11 cellular contexts compared by ENCODE assay signal in the genomic region with DNA sequence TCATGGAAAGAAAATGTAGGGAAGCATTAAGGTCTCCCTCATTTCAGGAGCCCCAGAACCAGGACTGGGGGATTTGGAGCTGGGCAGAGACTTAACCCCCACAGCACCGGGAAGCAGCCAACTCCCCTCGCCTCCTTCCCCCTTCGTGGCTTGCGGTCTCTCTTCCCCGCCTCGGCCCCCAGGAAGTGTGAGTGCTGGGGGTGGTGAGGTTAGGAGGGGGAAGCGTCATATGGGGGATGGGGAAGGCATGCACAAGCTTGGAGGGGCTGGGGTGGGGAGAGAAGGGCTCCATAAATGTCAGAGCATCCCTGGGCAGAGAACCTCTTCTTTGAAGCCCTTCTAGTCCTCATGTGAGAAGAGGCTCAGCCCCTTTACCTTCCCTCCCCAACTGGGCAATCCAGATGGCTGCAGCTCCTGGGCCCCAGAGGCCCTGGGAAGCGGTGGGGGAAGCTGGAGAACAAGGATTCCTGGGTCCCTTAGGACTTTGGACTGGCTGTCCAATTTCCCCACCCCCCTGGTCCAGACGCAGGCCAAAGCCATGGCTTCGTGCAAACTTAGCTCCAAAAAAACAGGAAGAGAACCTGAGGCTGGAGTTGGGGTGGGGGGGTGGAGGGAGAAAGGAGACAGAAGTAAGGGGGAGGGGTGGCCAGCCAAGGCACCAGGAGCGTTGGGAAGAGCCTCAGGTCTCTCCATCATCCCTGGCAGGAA. TPM values are rescaled to one million over a fixed set of nuclear protein-coding genes. Genes with fewer than 3 reads are reported as not detected.
A peak's percentile ranks its signal among the peaks of the same experiment; 100 is the strongest.
DNase-seq lines count a peak whose midpoint lies in the region; ATAC-seq and TF ChIP-seq lines count a peak whose summit lies in the region.
"Had no signal": no experiment of that assay in that cellular context is flagged by ENCODE, and none has a peak within 500 bp of the region (broad histone marks: within the 10 kb centered on the region; RNA-seq: fewer than 3 reads in every experiment).

No MANE protein-coding gene starts in this region.

- no peak overlapping the region for H2AFZ ChIP-seq in DND-41 (ENCODE audit: low read depth, low read length)

- no peak overlapping the region for H3K4me2 ChIP-seq in DND-41 (ENCODE audit: insufficient read depth, low read length)

- TF ChIP-seq POLR2A in Peyer's patch (IDR thresholded peaks at IDR 0.05): no peak

- peaks cover 7% of the 10 kb centered on the region; the same call in 1 of the 2 replicates for H3K4me1 ChIP-seq in DND-41 (ENCODE audit: insufficient read depth, low read length)
- H3K4me1 ChIP-seq in Peyer's patch: peaks cover 6 to 81% (median 48%) of the 10 kb centered on the region in 4 donors
- peaks cover 25% of the 10 kb centered on the region for H3K4me1 ChIP-seq in rectal smooth muscle tissue (ENCODE audit: control insufficient read depth, insufficient read depth, low read length)

- DNase-seq in DND-41: peak; percentile 67
- peak; percentile 46 to 65 (median 54) for DNase-seq in Peyer's patch
- DNase-seq in DMS79 treated with DMSO at 0.1 percent for 48 hours (lab: John Stamatoyannopoulos, UW): no peak
- no peak for DNase-seq in GM10266 (ENCODE audit: extremely low spot score)
- DNase-seq: endodermal cell, NCI-H774 had no signal

- H3K9ac ChIP-seq in DND-41 (ENCODE audit: low read depth, low read length): no peak overlapping the region
- no peak overlapping the region for H3K9ac ChIP-seq in rectal smooth muscle tissue (ENCODE audit: low read length)

- TF ChIP-seq CTCF in DND-41 (IDR thresholded peaks at IDR 0.05; ENCODE audit: borderline replicate concordance, extremely low read depth, low read length, poor library complexity, severe bottlenecking) (no peak), Peyer's patch (IDR thresholded peaks at IDR 0.05) (no peak), GM10266 (IDR thresholded peaks at IDR 0.05; ENCODE audit: control insufficient read depth, insufficient read depth, low read depth, missing control alignments) (no peak)

- no peaks in the 10 kb centered on the region for H3K36me3 ChIP-seq in DND-41 (ENCODE audit: insufficient read depth, low read length)
- peaks cover 0 to 24% (median 0%) of the 10 kb centered on the region in 3 donors for H3K36me3 ChIP-seq in Peyer's patch
- H3K36me3 ChIP-seq in rectal smooth muscle tissue (ENCODE audit: control insufficient read depth, insufficient read depth, low read length): peaks cover 6% of the 10 kb centered on the region

- peaks cover 3% of the 10 kb centered on the region for H3K27me3 ChIP-seq in DND-41 (ENCODE audit: insufficient read depth, low read length, poor library complexity)
- H3K27me3 ChIP-seq in Peyer's patch: no peaks in the 10 kb centered on the region
- no peaks in the 10 kb centered on the region for H3K27me3 ChIP-seq in rectal smooth muscle tissue (ENCODE audit: control insufficient read depth, insufficient read depth, low read length)

- H4K20me1 ChIP-seq in DND-41 (ENCODE audit: insufficient read depth, low read length): peaks cover 63% of the 10 kb centered on the region

- H3K27ac ChIP-seq in DND-41 (ENCODE audit: low read length) (no peak overlapping the region), Peyer's patch (peak overlapping the region; percentile 94 to 99 (median 96)), cingulate gyrus (ENCODE audit: low read depth, low read length) (peak overlapping the region; percentile 19), rectal smooth muscle tissue (ENCODE audit: low read depth, low read length) (no peak overlapping the region)

- H3K9me3 ChIP-seq in DND-41 (ENCODE audit: insufficient read depth, low read length, severe bottlenecking) (no peaks in the 10 kb centered on the region), Peyer's patch (no peaks in the 10 kb centered on the region)

- ATAC-seq in DND-41 (ENCODE audit: insufficient read depth, low read depth) (peak; percentile 60), HG02973 (IDR thresholded peaks at IDR 0.05; ENCODE audit: unreplicated experiment) (no peak), GM21423 (IDR thresholded peaks at IDR 0.05; ENCODE audit: unreplicated experiment) (no peak)

- no peaks in the 10 kb centered on the region for H3K79me2 ChIP-seq in DND-41 (ENCODE audit: insufficient read depth, low read length)

- H3K4me3 ChIP-seq in DND-41 (ENCODE audit: low read depth in 1 of 2, low read length in 2 of 2) (no peak overlapping the region), Peyer's patch (peak overlapping the region; percentile 26 to 63 (median 48)), rectal smooth muscle tissue (ENCODE audit: low read length) (peak overlapping the region; percentile 47)

RNA-seq across cellular contexts. Expression of a gene that starts 7.8 kb away (rescaled TPM):
- 100 to 1,000 TPM in 3 of 4 donors, 10 to 100 TPM in 1; 35.5 to 412 (median 346) TPM for total RNA-seq in Peyer's patch

RNA-seq across cellular contexts. Expression of a gene that starts 17.0 kb away (rescaled TPM):
- not detected for total RNA-seq in Peyer's patch

RNA-seq across cellular contexts. Expression of a gene that starts 23.2 kb away (rescaled TPM):
- 10 to 100 TPM in 1 of 4 donors, 1 to 10 TPM in 3; 1.7 to 12.5 (median 5.3) TPM for total RNA-seq in Peyer's patch
- total RNA-seq: kidney epithelial cell had no signal

RNA-seq across cellular contexts. Expression of a gene that starts 23.3 kb away (rescaled TPM):
- 1 to 10 TPM in 1 of 4 donors, under 1 TPM in 1, not detected in 2; 0.88 to 2.7 TPM for total RNA-seq in Peyer's patch
- total RNA-seq: endodermal cell, kidney epithelial cell had no signal

RNA-seq across cellular contexts. Expression of a gene that starts 27.2 kb away (rescaled TPM):
- total RNA-seq in Peyer's patch: 10 to 100 TPM; 29.7 to 50.3 (median 46.3) TPM

Comparison
In these comparisons a context has a peak if more than half of its experiments do, and no peak if none do; other contexts are left out.
1. DNase-seq: peak in DND-41 (single experiment) and Peyer's patch (3 of 3); none in DMS79 treated with DMSO at 0.1 percent for 48 hours (single experiment) and GM10266 (single experiment).
2. H3K27ac ChIP-seq: peak in Peyer's patch (4 of 4) and cingulate gyrus (single experiment); none in DND-41 (single experiment) and rectal smooth muscle tissue (single experiment).
3. H3K4me3 ChIP-seq: peak in Peyer's patch (4 of 4) and rectal smooth muscle tissue (single experiment); none in DND-41 (0 of 2).